ENCODE assay signal across 1 cellular context in the genomic region with DNA sequence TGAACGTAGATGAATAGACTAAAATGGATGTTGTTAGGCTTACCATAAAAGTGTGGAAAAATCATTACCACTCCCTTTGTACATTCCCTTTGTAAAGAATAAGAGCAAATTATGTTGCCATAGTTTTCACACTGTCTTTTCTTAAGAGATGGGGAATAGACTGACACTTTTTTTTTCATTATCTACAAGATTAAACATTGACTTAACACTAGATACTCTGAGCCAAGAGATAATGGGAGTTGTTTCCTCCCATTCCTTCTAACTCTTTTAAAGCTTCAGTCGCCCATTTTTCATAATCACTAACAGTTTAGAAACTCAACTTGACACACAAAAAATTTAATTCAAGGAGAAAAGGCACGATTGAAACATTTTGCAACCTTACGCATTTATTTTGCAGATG.
TF ChIP-seq lines count a peak whose summit lies in the region.

No MANE protein-coding gene starts in this region.

TF ChIP-seq in HCT116, 20 proteins besides CTCF, POLR2A, EP300 and RAD21 (continued from another document):
- TF ChIP-seq, protein P1, sequence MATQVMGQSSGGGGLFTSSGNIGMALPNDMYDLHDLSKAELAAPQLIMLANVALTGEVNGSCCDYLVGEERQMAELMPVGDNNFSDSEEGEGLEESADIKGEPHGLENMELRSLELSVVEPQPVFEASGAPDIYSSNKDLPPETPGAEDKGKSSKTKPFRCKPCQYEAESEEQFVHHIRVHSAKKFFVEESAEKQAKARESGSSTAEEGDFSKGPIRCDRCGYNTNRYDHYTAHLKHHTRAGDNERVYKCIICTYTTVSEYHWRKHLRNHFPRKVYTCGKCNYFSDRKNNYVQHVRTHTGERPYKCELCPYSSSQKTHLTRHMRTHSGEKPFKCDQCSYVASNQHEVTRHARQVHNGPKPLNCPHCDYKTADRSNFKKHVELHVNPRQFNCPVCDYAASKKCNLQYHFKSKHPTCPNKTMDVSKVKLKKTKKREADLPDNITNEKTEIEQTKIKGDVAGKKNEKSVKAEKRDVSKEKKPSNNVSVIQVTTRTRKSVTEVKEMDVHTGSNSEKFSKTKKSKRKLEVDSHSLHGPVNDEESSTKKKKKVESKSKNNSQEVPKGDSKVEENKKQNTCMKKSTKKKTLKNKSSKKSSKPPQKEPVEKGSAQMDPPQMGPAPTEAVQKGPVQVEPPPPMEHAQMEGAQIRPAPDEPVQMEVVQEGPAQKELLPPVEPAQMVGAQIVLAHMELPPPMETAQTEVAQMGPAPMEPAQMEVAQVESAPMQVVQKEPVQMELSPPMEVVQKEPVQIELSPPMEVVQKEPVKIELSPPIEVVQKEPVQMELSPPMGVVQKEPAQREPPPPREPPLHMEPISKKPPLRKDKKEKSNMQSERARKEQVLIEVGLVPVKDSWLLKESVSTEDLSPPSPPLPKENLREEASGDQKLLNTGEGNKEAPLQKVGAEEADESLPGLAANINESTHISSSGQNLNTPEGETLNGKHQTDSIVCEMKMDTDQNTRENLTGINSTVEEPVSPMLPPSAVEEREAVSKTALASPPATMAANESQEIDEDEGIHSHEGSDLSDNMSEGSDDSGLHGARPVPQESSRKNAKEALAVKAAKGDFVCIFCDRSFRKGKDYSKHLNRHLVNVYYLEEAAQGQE (IDR thresholded peaks at IDR 0.05; ENCODE audit: low read depth) = no peak
- TF ChIP-seq EZH2phosphoT487 (IDR thresholded peaks at IDR 0.05; ENCODE audit: borderline replicate concordance) = no peak
- TF ChIP-seq SP1 (IDR thresholded peaks at IDR 0.05; ENCODE audit: low read depth) = no peak
- TF ChIP-seq ELF1 (IDR thresholded peaks at IDR 0.05; ENCODE audit: borderline replicate concordance, low read depth) = no peak
- no peak for TF ChIP-seq SRF (IDR thresholded peaks at IDR 0.05; ENCODE audit: low read depth)
- TF ChIP-seq, protein P2, sequence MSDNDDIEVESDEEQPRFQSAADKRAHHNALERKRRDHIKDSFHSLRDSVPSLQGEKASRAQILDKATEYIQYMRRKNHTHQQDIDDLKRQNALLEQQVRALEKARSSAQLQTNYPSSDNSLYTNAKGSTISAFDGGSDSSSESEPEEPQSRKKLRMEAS (IDR thresholded peaks at IDR 0.05) = no peak
- TF ChIP-seq EGR1 (IDR thresholded peaks at IDR 0.05; ENCODE audit: low read depth) = no peak
- no peak for TF ChIP-seq POLR2AphosphoS5 (IDR thresholded peaks at IDR 0.05; ENCODE audit: low read depth, low read length)
- TF ChIP-seq CBX3 (IDR thresholded peaks at IDR 0.05; ENCODE audit: low read depth) = no peak
- TF ChIP-seq ZNF274 (IDR thresholded peaks at IDR 0.05; ENCODE audit: low read depth, low read length) = no peak
- TF ChIP-seq, protein P3, sequence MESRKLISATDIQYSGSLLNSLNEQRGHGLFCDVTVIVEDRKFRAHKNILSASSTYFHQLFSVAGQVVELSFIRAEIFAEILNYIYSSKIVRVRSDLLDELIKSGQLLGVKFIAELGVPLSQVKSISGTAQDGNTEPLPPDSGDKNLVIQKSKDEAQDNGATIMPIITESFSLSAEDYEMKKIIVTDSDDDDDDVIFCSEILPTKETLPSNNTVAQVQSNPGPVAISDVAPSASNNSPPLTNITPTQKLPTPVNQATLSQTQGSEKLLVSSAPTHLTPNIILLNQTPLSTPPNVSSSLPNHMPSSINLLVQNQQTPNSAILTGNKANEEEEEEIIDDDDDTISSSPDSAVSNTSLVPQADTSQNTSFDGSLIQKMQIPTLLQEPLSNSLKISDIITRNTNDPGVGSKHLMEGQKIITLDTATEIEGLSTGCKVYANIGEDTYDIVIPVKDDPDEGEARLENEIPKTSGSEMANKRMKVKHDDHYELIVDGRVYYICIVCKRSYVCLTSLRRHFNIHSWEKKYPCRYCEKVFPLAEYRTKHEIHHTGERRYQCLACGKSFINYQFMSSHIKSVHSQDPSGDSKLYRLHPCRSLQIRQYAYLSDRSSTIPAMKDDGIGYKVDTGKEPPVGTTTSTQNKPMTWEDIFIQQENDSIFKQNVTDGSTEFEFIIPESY (IDR thresholded peaks at IDR 0.05; ENCODE audit: extremely low read depth, insufficient replicate concordance, low read length) = no peak
